In genomic region chr12:188910-189621, GRCh38 we compare ENCODE assay signal across 8 cellular contexts. TPM values are rescaled to one million over a fixed set of nuclear protein-coding genes. Genes with fewer than 3 reads are reported as not detected.
DNase-seq lines count a peak whose midpoint lies in the region; TF ChIP-seq lines count a peak whose summit lies in the region.

No MANE protein-coding gene starts in this region.

- no peaks in the 10 kb centered on the region for H3K79me2 ChIP-seq in fibroblast of lung (ENCODE audit: control insufficient read depth, insufficient read depth, low read length)

- DNase-seq in NCI-H2107 (lab: John Stamatoyannopoulos, UW) (peak; percentile 42), NCI-H2107 treated with DMSO at 0.1 percent for 48 hours (lab: John Stamatoyannopoulos, UW; ENCODE audit: unreplicated experiment) (no peak), NCI-H1694 (lab: John Stamatoyannopoulos, UW) (peak; percentile 36), activated T-cell treated with anti-CD3 and anti-CD28 coated beads for 24 hours (ENCODE audit: low read depth) (peak; percentile 4), fibroblast of lung (ENCODE audit: low read depth in 2 of 2) (peak; percentile 47 to 48), cortex of kidney (lab: John Stamatoyannopoulos, UW) (no peak)

- peak overlapping the region; percentile 27 to 53 (median 40) for H3K4me3 ChIP-seq in fibroblast of lung (replicated peaks in 1 of 4; ENCODE audit: control extremely low read depth in 1 of 4, insufficient read depth in 1 of 4, low read depth in 3 of 4, low read length in 4 of 4)
- H3K4me3 ChIP-seq in muscle layer of colon (ENCODE audit: low read depth in 1 of 2, low read length in 2 of 2) = peak overlapping the region in 1 of 2 donors; percentile 58

- H3K36me3 Mint-ChIP-seq in stimulated activated naive CD8-positive, alpha-beta T cell treated with anti-CD3 and anti-CD28 coated beads, Interleukin-15, Interleukin-2, amounts not matched to agents 100 ng/mL and 50 ng/mL, for 24 hours (ENCODE audit: low read depth) = no peaks in the 10 kb centered on the region

- no peak overlapping the region for H3K9ac ChIP-seq in fibroblast of lung (ENCODE audit: insufficient read depth, low read length)
- peak overlapping the region; percentile 21 for H3K9ac ChIP-seq in muscle layer of colon (ENCODE audit: low read length)

- TF ChIP-seq CTCF in fibroblast of lung (conservative IDR thresholded peaks at IDR 0.05 in 1 of 2, IDR thresholded peaks at IDR 0.05 in 1 of 2; ENCODE audit: low read depth in 1 of 2, low read length in 2 of 2) = peak; percentile 42 to 48

- peak overlapping the region; percentile 71 for H3K4me2 ChIP-seq in fibroblast of lung (ENCODE audit: extremely low read depth, insufficient read depth, low read length)

- peak overlapping the region; percentile 72 for H3K4me3 Mint-ChIP-seq in stimulated activated naive CD8-positive, alpha-beta T cell treated with anti-CD3 and anti-CD28 coated beads, Interleukin-15, Interleukin-2, amounts not matched to agents 100 ng/mL and 50 ng/mL, for 24 hours

- no peaks in the 10 kb centered on the region for H3K9me3 ChIP-seq in fibroblast of lung (ENCODE audit: control insufficient read depth, insufficient read depth, low read depth, low read length)
- no peaks in the 10 kb centered on the region for H3K9me3 ChIP-seq in muscle layer of colon (ENCODE audit: low read length)

- peak overlapping the region; percentile 87 for H2AFZ ChIP-seq in fibroblast of lung (ENCODE audit: low read length)

- H3K27me3 ChIP-seq in fibroblast of lung (ENCODE audit: control insufficient read depth, insufficient read depth, low read length) = peaks cover 4% of the 10 kb centered on the region
- H3K27me3 ChIP-seq in muscle layer of colon (ENCODE audit: control insufficient read depth in 1 of 2, insufficient read depth in 2 of 2, low read length in 2 of 2) = peaks cover 0 to 3% of the 10 kb centered on the region in 2 donors

- peaks cover 19% of the 10 kb centered on the region for H3K27me3 Mint-ChIP-seq in stimulated activated naive CD8-positive, alpha-beta T cell treated with anti-CD3 and anti-CD28 coated beads, Interleukin-15, Interleukin-2, amounts not matched to agents 100 ng/mL and 50 ng/mL, for 24 hours

- no peaks in the 10 kb centered on the region for H4K20me1 ChIP-seq in fibroblast of lung (ENCODE audit: control insufficient read depth, extremely low read depth, insufficient read depth, low read length)

- H3K27ac ChIP-seq in fibroblast of lung (ENCODE audit: insufficient read depth, low read length) = no peak overlapping the region
- no peak overlapping the region for H3K27ac ChIP-seq in muscle layer of colon (ENCODE audit: low read depth, low read length)

- H3K36me3 ChIP-seq in fibroblast of lung (ENCODE audit: control insufficient read depth, insufficient read depth, low read length) (no peaks in the 10 kb centered on the region), muscle layer of colon (ENCODE audit: insufficient read depth, low read length) (no peaks in the 10 kb centered on the region)

- H3K27ac Mint-ChIP-seq in stimulated activated naive CD8-positive, alpha-beta T cell treated with anti-CD3 and anti-CD28 coated beads, Interleukin-15, Interleukin-2, amounts not matched to agents 100 ng/mL and 50 ng/mL, for 24 hours = no peak overlapping the region

- H3K4me1 Mint-ChIP-seq in stimulated activated naive CD8-positive, alpha-beta T cell treated with anti-CD3 and anti-CD28 coated beads, Interleukin-15, Interleukin-2, amounts not matched to agents 100 ng/mL and 50 ng/mL, for 24 hours (ENCODE audit: low read depth) = peaks cover 8% of the 10 kb centered on the region

- no peaks in the 10 kb centered on the region for H3K4me1 ChIP-seq in fibroblast of lung (ENCODE audit: control insufficient read depth, extremely low read depth, insufficient read depth, low read length)
- H3K4me1 ChIP-seq in muscle layer of colon (ENCODE audit: insufficient read depth, low read length) = no peaks in the 10 kb centered on the region

- H3K9me3 Mint-ChIP-seq in stimulated activated naive CD8-positive, alpha-beta T cell treated with anti-CD3 and anti-CD28 coated beads, Interleukin-15, Interleukin-2, amounts not matched to agents 100 ng/mL and 50 ng/mL, for 24 hours = no peaks in the 10 kb centered on the region

RNA-seq across cellular contexts. Expression of gene SLC6A12, which starts 24.9 kb away (rescaled TPM):
- under 0.01 TPM in 1 of 2 replicates, not detected in the other for total RNA-seq in fibroblast of lung
- not detected in 2 replicates for polyA plus RNA-seq in fibroblast of lung
- not detected in 2 replicates for polyA plus RNA-seq in fibroblast of lung (2012)
- 6.8 and 8.7 TPM in 2 replicates for polyA minus RNA-seq in fibroblast of lung (ENCODE audit: low replicate concordance)

Comparison
In these comparisons a context has a peak if more than half of its experiments do, and no peak if none do; other contexts are left out.
1. DNase-seq: peak in NCI-H2107 (single experiment), NCI-H1694 (single experiment), activated T-cell treated with anti-CD3 and anti-CD28 coated beads for 24 hours (single experiment) and fibroblast of lung (2 of 2); none in NCI-H2107 treated with DMSO at 0.1 percent for 48 hours (single experiment) and cortex of kidney (single experiment).